ENCODE assay signal across 20 cellular contexts in genomic region chr2:107775171-107775570, GRCh38. TPM values are rescaled to one million over a fixed set of nuclear protein-coding genes. Genes with fewer than 3 reads are reported as not detected.
"Had no signal": no experiment of that assay in that cellular context is flagged by ENCODE, and none has a peak within 500 bp of the region (broad histone marks: within the 10 kb centered on the region; RNA-seq: fewer than 3 reads in every experiment).

No MANE protein-coding gene starts in this region.

- H3K4me1 Mint-ChIP-seq: IgD-negative memory B cell had no signal

- H3K9ac ChIP-seq: KMS-11 had no signal

- H3K27ac Mint-ChIP-seq: IgD-negative memory B cell had no signal

- H3K4me2 ChIP-seq: KMS-11 had no signal

- H3K4me3 Mint-ChIP-seq: IgD-negative memory B cell had no signal

- FAIRE-seq: K562, RCC 7860 had no signal

- H3K27me3 ChIP-seq: SJSA1 had no signal

- DNase-seq: Kasumi-1, MV-4-11, NCI-H1048, NCI-H1436 treated with DMSO at 0.1 percent for 48 hours, NCI-H1694, NCI-H187 treated with DMSO at 0.1 percent for 48 hours, NCI-H2227 treated with DMSO at 0.1 percent for 48 hours, NCI-H524, NCI-H526 treated with DMSO at 0.1 percent for 48 hours, NCI-H774, Right ventricle myocardium superior, RPMI8226, SIG-M5 had no signal

- H3K36me3 ChIP-seq: SJSA1 had no signal

- H3K4me1 ChIP-seq: SJSA1 had no signal

- H3K4me3 ChIP-seq: K562, SJSA1, SK-N-MC had no signal

- H3K36me3 Mint-ChIP-seq: IgD-negative memory B cell had no signal

- H3K9me3 ChIP-seq: SJSA1 had no signal

- H3K27ac ChIP-seq: KMS-11, SJSA1, SK-N-MC had no signal

- H3K27me3 Mint-ChIP-seq: IgD-negative memory B cell had no signal

RNA-seq across cellular contexts. Expression of gene RGPD4, which starts 51.5 kb away (rescaled TPM):
- total RNA-seq: HT1080, SJSA1 had no signal
- polyA plus RNA-seq: IgD-negative memory B cell, K562 had no signal
